8 cellular contexts compared by ENCODE assay signal in the genomic region with DNA sequence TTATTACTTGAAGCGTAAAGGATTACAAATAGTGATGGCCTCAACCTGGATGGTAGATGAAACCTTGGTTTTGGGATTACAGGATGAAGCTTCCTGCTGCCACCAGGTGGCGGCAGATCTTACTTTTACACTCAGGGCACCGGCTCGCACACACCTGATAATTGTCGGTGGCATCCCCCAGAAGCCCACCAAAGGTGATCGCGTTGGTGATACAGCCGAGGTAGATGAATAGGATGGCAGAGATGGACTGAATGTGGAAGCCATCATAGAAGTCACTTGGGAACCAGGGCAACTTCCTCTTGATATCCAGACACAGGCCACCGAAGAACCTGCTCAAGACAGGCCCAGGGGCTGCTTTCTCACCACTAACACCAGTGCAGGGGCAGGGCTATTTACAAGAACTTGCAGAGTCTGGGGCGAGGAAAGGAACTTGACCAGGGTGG. TPM values are rescaled to one million over a fixed set of nuclear protein-coding genes. Genes with fewer than 3 reads are reported as not detected.
A peak's percentile ranks its signal among the peaks of the same experiment; 100 is the strongest.
DNase-seq lines count a peak whose midpoint lies in the region; ATAC-seq and TF ChIP-seq lines count a peak whose summit lies in the region.

No MANE protein-coding gene starts in this region.

- H3K27me3 Mint-ChIP-seq in T-cell = no peaks in the 10 kb centered on the region

- H3K36me3 Mint-ChIP-seq in T-cell = peaks cover 9% of the 10 kb centered on the region

- no peaks in the 10 kb centered on the region for H3K79me2 ChIP-seq in DOHH2 (ENCODE audit: control insufficient read depth, low read length)

- H3K27me3 ChIP-seq in DOHH2 (ENCODE audit: control insufficient read depth, low read length) (peaks cover 5% of the 10 kb centered on the region; the same call in 1 of the 2 replicates), ascending aorta (no peaks in the 10 kb centered on the region)

- no peak overlapping the region for H3K4me2 ChIP-seq in DOHH2 (ENCODE audit: low read length)

- POLR2A ChIA-PET in T-cell (lab: Charles Lee) = interaction anchor here in 1 of 2 donors (0.6 kb wide), 1 partner anchor 219 kb away, joined by 5 read pairs; no protein-coding TSS in a partner anchor

- CTCF ChIA-PET in T-cell (lab: Charles Lee) = interaction anchor here (0.7 to 3.0 kb wide), 27 partner anchors 8 to 426 kb away, joined by 3 to 66 read pairs (median 4); a partner anchor contains a TSS

- peak; percentile 50 to 76 (median 65) for ATAC-seq in T-cell (replicated peaks in 1 of 4)
- no peak for ATAC-seq in GM18873 (IDR thresholded peaks at IDR 0.05; ENCODE audit: low FRiP score, unreplicated experiment)
- ATAC-seq in HG02678 (IDR thresholded peaks at IDR 0.05; ENCODE audit: unreplicated experiment) = no peak

- DNase-seq in HuH-7 (ENCODE audit: low spot score) (peak; percentile 59), T-cell (peak; percentile 16 to 60 (median 46)), ascending aorta (ENCODE audit: low spot score in 2 of 2) (no peak), iPS-NIHi11 (ENCODE audit: low spot score) (peak; percentile 83)
- peak; percentile 41 to 44 for DNase-seq in stimulated activated CD4-positive, alpha-beta T cell treated with anti-CD3 and anti-CD28 coated beads, Interleukin-1b, Interleukin-23, amount 100 ng/mL, for 4 hours (ENCODE audit: low read depth in 2 of 2)

- H3K27ac Mint-ChIP-seq in T-cell = no peak overlapping the region

- TF ChIP-seq CTCF in DOHH2 (IDR thresholded peaks at IDR 0.05; ENCODE audit: low read depth, low read length, poor library complexity, severe bottlenecking) (peak; percentile 83), ascending aorta (IDR thresholded peaks at IDR 0.05) (peak in 2 of 3 experiments; percentile 65 to 74)

- intact Hi-C loops in ascending aorta (cut with DNase I) = no loop called here

- no peak overlapping the region for H3K27ac ChIP-seq in DOHH2 (ENCODE audit: low read depth, low read length)
- no peak overlapping the region for H3K27ac ChIP-seq in ascending aorta

- peaks cover 6% of the 10 kb centered on the region; the same call in 1 of the 2 replicates for H3K4me1 ChIP-seq in DOHH2 (ENCODE audit: control insufficient read depth, low read length)
- peaks cover 0 to 2% of the 10 kb centered on the region in 2 donors for H3K4me1 ChIP-seq in ascending aorta

- no peaks in the 10 kb centered on the region for H3K9me3 Mint-ChIP-seq in T-cell

- H4K20me1 ChIP-seq in DOHH2 (ENCODE audit: control insufficient read depth, insufficient read depth, low read depth, low read length) = no peaks in the 10 kb centered on the region

- no peak overlapping the region for H3K4me3 Mint-ChIP-seq in T-cell

- no peak overlapping the region for H3K4me3 ChIP-seq in DOHH2 (ENCODE audit: low read length)
- H3K4me3 ChIP-seq in ascending aorta = no peak overlapping the region

- H3K9me2 ChIP-seq in DOHH2 (replicated peaks; ENCODE audit: control insufficient read depth, low read length) = no peaks in the 10 kb centered on the region

- H3K36me3 ChIP-seq in DOHH2 (ENCODE audit: control insufficient read depth, low read length) = no peaks in the 10 kb centered on the region
- no peaks in the 10 kb centered on the region for H3K36me3 ChIP-seq in ascending aorta

- H3K4me1 Mint-ChIP-seq in T-cell = peaks cover 3 to 6% (median 6%) of the 10 kb centered on the region in 3 donors

- no peaks in the 10 kb centered on the region for H3F3A ChIP-seq in DOHH2 (ENCODE audit: control insufficient read depth, insufficient read depth)

- H3K9me3 ChIP-seq in DOHH2 (ENCODE audit: control insufficient read depth, insufficient read depth, low read length) = no peaks in the 10 kb centered on the region
- no peaks in the 10 kb centered on the region for H3K9me3 ChIP-seq in ascending aorta

RNA-seq across cellular contexts. Expression of a gene that starts 51.8 kb away (rescaled TPM):
- total RNA-seq in T-cell (10 to 100 TPM; 26.3 to 59.3 (median 47.9) TPM), ascending aorta (31.7 TPM)

Comparison
In these comparisons a context has a peak if more than half of its experiments do, and no peak if none do; other contexts are left out.
1. DNase-seq: peak in HuH-7 (single experiment), T-cell (34 of 34), iPS-NIHi11 (single experiment) and stimulated activated CD4-positive, alpha-beta T cell treated with anti-CD3 and anti-CD28 coated beads, Interleukin-1b, Interleukin-23, amount 100 ng/mL, for 4 hours (2 of 2); none in ascending aorta (0 of 2).
2. ATAC-seq: peak in T-cell (4 of 4); none in GM18873 (single experiment) and HG02678 (single experiment).